8 cellular contexts compared by ENCODE assay signal in the genomic region with DNA sequence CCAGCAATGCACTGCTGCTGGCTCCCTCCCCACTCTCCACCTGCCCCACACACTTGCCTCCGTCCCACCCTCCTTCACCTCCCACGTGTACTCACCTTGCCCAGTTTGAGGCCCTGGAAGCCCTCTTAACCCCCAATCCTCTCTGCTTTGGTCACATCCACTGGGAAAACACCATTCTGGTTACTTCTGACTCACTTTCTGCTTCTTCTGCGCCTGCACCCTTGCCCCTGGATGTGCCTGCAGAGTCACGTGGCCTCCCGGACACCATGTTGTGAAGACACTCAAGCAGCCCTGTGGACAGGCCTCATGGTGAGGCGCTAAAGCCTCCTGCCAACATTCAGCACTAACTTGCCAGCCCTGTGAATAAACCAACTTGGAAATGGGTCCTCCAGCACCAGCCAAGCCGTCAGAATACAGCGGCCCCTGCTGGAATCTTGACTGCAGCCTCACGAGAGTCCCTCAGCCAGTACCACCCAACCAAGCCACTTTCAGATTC. TPM values are rescaled to one million over a fixed set of nuclear protein-coding genes. Genes with fewer than 3 reads are reported as not detected.
DNase-seq lines count a peak whose midpoint lies in the region; ATAC-seq and TF ChIP-seq lines count a peak whose summit lies in the region.
"Had no signal": no experiment of that assay in that cellular context is flagged by ENCODE, and none has a peak within 500 bp of the region (broad histone marks: within the 10 kb centered on the region; RNA-seq: fewer than 3 reads in every experiment).

No MANE protein-coding gene starts in this region.

- H3K9me3 Mint-ChIP-seq in endodermal cell, result no peaks in the 10 kb centered on the region
- no peaks in the 10 kb centered on the region for H3K9me3 Mint-ChIP-seq in naive thymus-derived CD4-positive, alpha-beta T cell
- H3K9me3 Mint-ChIP-seq: activated naive CD4-positive, alpha-beta T cell treated with anti-CD3 and anti-CD28 coated beads, Interleukin-2, amount 50 U/mL, for 72 hours had no signal

- H3K4me1 Mint-ChIP-seq in endodermal cell, result no peaks in the 10 kb centered on the region
- peaks cover 0 to 18% (median 0%) of the 10 kb centered on the region in 7 donors for H3K4me1 Mint-ChIP-seq in naive thymus-derived CD4-positive, alpha-beta T cell

- H2AFZ ChIP-seq in Loucy (ENCODE audit: low read length), result no peak overlapping the region

- H3K4me2 ChIP-seq in Loucy (ENCODE audit: low read depth, low read length, poor library complexity, severe bottlenecking), result no peak overlapping the region

- no peaks in the 10 kb centered on the region for H3F3A ChIP-seq in Loucy (ENCODE audit: low read depth)

- H3K4me3 ChIP-seq in AG04450 (ENCODE audit: low read depth, low read length) (no peak overlapping the region), Loucy (ENCODE audit: low read length, poor library complexity, severe bottlenecking) (no peak overlapping the region), endodermal cell (ENCODE audit: low read length) (no peak overlapping the region)
- H3K4me3 ChIP-seq in naive thymus-derived CD4-positive, alpha-beta T cell (ENCODE audit: low read length), result no peak overlapping the region

- H3K9ac ChIP-seq in Loucy (ENCODE audit: low read depth, low read length, poor library complexity, severe bottlenecking), result no peak overlapping the region
- H3K9ac ChIP-seq in endodermal cell (ENCODE audit: extremely low read depth, low read length, poor library complexity, severe bottlenecking), result no peak overlapping the region

- 52 to 75% methylated on average over 4 to 9 of the region's 9 CpGs for WGBS in endodermal cell (ENCODE audit: insufficient coverage in 1 of 2, insufficient read length in 1 of 2), 2 experiments

- H3K27me3 Mint-ChIP-seq in endodermal cell (ENCODE audit: insufficient read depth), result peaks cover 4% of the 10 kb centered on the region
- H3K27me3 Mint-ChIP-seq in naive thymus-derived CD4-positive, alpha-beta T cell, result no peaks in the 10 kb centered on the region

- intact Hi-C loops in naive thymus-derived CD4-positive, alpha-beta T cell (cut with micrococcal nuclease), result loop anchor here in 1 of 2 donors (1.0 kb wide), 1 partner anchor 48 kb away; no protein-coding TSS in a partner anchor

- H3K36me3 Mint-ChIP-seq in endodermal cell (ENCODE audit: low read depth), result no peaks in the 10 kb centered on the region
- H3K36me3 Mint-ChIP-seq in naive thymus-derived CD4-positive, alpha-beta T cell, result no peaks in the 10 kb centered on the region
- H3K36me3 Mint-ChIP-seq: activated naive CD4-positive, alpha-beta T cell treated with anti-CD3 and anti-CD28 coated beads, Interleukin-2, amount 50 U/mL, for 72 hours had no signal

- peaks cover 2% of the 10 kb centered on the region for H3K27me3 ChIP-seq in AG04450 (ENCODE audit: control insufficient read depth, insufficient read depth, low read length)
- no peaks in the 10 kb centered on the region for H3K27me3 ChIP-seq in Loucy (ENCODE audit: insufficient read depth, low read length, poor library complexity, severe bottlenecking)
- no peaks in the 10 kb centered on the region for H3K27me3 ChIP-seq in endodermal cell (ENCODE audit: control insufficient read depth, insufficient read depth, low read length, poor library complexity, severe bottlenecking)
- no peaks in the 10 kb centered on the region for H3K27me3 ChIP-seq in naive thymus-derived CD4-positive, alpha-beta T cell (ENCODE audit: control insufficient read depth in 2 of 2, insufficient read depth in 2 of 2, low read length in 2 of 2)

- CTCF ChIA-PET in AG04450 (lab: Charles Lee), result no interaction called here
- CTCF ChIA-PET in naive thymus-derived CD4-positive, alpha-beta T cell (lab: Charles Lee), result no interaction called here

- TF ChIP-seq CTCF in AG04450 (IDR thresholded peaks at IDR 0.05; ENCODE audit: low read depth, low read length), result peak; percentile 34
- peak; percentile 45 for TF ChIP-seq CTCF in Loucy (conservative IDR thresholded peaks at IDR 0.05; ENCODE audit: low read length)
- peak; percentile 75 for TF ChIP-seq CTCF in endodermal cell (conservative IDR thresholded peaks at IDR 0.05)

- H3K9me2 ChIP-seq in Loucy (replicated peaks; ENCODE audit: low read depth, low read length), result no peaks in the 10 kb centered on the region

- no peaks in the 10 kb centered on the region for H3K79me2 ChIP-seq in Loucy (ENCODE audit: insufficient read depth, low read length)

- H3K36me3 ChIP-seq in Loucy (ENCODE audit: insufficient read depth, low read length) (no peaks in the 10 kb centered on the region), endodermal cell (ENCODE audit: control insufficient read depth, insufficient read depth, low read length) (no peaks in the 10 kb centered on the region)
- H3K36me3 ChIP-seq in naive thymus-derived CD4-positive, alpha-beta T cell (ENCODE audit: control insufficient read depth in 2 of 3, insufficient read depth in 3 of 3, low read length in 3 of 3), result no peaks in the 10 kb centered on the region

- no peaks in the 10 kb centered on the region for H4K20me1 ChIP-seq in Loucy (ENCODE audit: insufficient read depth, low read length, poor library complexity, severe bottlenecking)

- H3K27ac Mint-ChIP-seq in endodermal cell, result peak overlapping the region; percentile 10
- H3K27ac Mint-ChIP-seq in naive thymus-derived CD4-positive, alpha-beta T cell, result peak overlapping the region in 1 of 9 donors; percentile 25
- H3K27ac Mint-ChIP-seq: activated naive CD4-positive, alpha-beta T cell treated with anti-CD3 and anti-CD28 coated beads, Interleukin-2, amount 50 U/mL, for 72 hours had no signal

- POLR2A ChIA-PET in AG04450 (lab: Yijun Ruan, JAX), result no interaction called here
- POLR2A ChIA-PET in naive thymus-derived CD4-positive, alpha-beta T cell (lab: Charles Lee), result no interaction called here

- no peak for DNase-seq in AG04450 (ENCODE audit: low read depth, low spot score)
- DNase-seq in endodermal cell, result peak; percentile 87
- no peak for DNase-seq in nucleus accumbens (lab: John Stamatoyannopoulos, UW)
- DNase-seq in naive thymus-derived CD4-positive, alpha-beta T cell, result no peak
- DNase-seq: KG1 had no signal

- no peak overlapping the region for H3K4me3 Mint-ChIP-seq in endodermal cell
- no peak overlapping the region for H3K4me3 Mint-ChIP-seq in naive thymus-derived CD4-positive, alpha-beta T cell

- H3K4me1 ChIP-seq in Loucy (ENCODE audit: insufficient read depth, low read length, poor library complexity, severe bottlenecking) (no peaks in the 10 kb centered on the region), endodermal cell (ENCODE audit: control insufficient read depth, insufficient read depth, low read length) (no peaks in the 10 kb centered on the region)
- H3K4me1 ChIP-seq in naive thymus-derived CD4-positive, alpha-beta T cell (ENCODE audit: control insufficient read depth in 2 of 2, insufficient read depth in 2 of 2, low read length in 2 of 2), result no peaks in the 10 kb centered on the region

- ATAC-seq in HG03280 (IDR thresholded peaks at IDR 0.05; ENCODE audit: unreplicated experiment), result no peak
- ATAC-seq in naive thymus-derived CD4-positive, alpha-beta T cell, result no peak

- H3K27ac ChIP-seq in AG04450 (ENCODE audit: low read depth, low read length) (no peak overlapping the region), endodermal cell (ENCODE audit: low read depth, low read length) (no peak overlapping the region)
- H3K27ac ChIP-seq in naive thymus-derived CD4-positive, alpha-beta T cell (ENCODE audit: low read depth, low read length), result no peak overlapping the region

- no peaks in the 10 kb centered on the region; the same call in 1 of the 2 replicates for H3K9me3 ChIP-seq in AG04450 (ENCODE audit: control insufficient read depth, insufficient read depth, low read length)
- H3K9me3 ChIP-seq in Loucy (ENCODE audit: insufficient read depth, low read depth, low read length), result no peaks in the 10 kb centered on the region
- H3K9me3 ChIP-seq in endodermal cell (ENCODE audit: control insufficient read depth, low read length), result no peaks in the 10 kb centered on the region
- H3K9me3 ChIP-seq in naive thymus-derived CD4-positive, alpha-beta T cell (ENCODE audit: control insufficient read depth in 2 of 3, low read length in 3 of 3), result no peaks in the 10 kb centered on the region

RNA-seq across cellular contexts. Expression of gene NAALADL1, which starts 2.6 kb away (rescaled TPM):
- polyA plus RNA-seq in AG04450 (2011; rRNA removed), result 9.4 and 12.0 TPM in 2 replicates
- 3.6 and 7.7 TPM in 2 replicates for polyA minus RNA-seq in AG04450 (2011; rRNA and poly(A)+ RNA removed)
- 1 to 10 TPM; 2.2 to 4.5 TPM for total RNA-seq in endodermal cell
- 1.4 TPM for polyA plus RNA-seq in endodermal cell (2013, experiment 1 of 2)
- 0.75 TPM for polyA plus RNA-seq in endodermal cell (2013, experiment 2 of 2)
- total RNA-seq in naive thymus-derived CD4-positive, alpha-beta T cell, result 10 to 100 TPM; 12.2 to 23.4 (median 18.8) TPM
- polyA plus RNA-seq in naive thymus-derived CD4-positive, alpha-beta T cell, result 10 to 100 TPM; 18.6 to 25.3 TPM

RNA-seq across cellular contexts. Expression of gene SAC3D1, which starts 20.0 kb away (rescaled TPM):
- polyA plus RNA-seq in AG04450 (2011; rRNA removed), result 4.5 and 5.3 TPM in 2 replicates
- polyA minus RNA-seq in AG04450 (2011; rRNA and poly(A)+ RNA removed), result 2.3 and 3.3 TPM in 2 replicates
- total RNA-seq in endodermal cell, result 10 to 100 TPM; 11.4 to 12.0 TPM
- 20.5 TPM for polyA plus RNA-seq in endodermal cell (2013, experiment 1 of 2)
- polyA plus RNA-seq in endodermal cell (2013, experiment 2 of 2), result 19.5 TPM
- 10 to 100 TPM in 1 of 5 experiments, 1 to 10 TPM in 4; 2.7 to 18.2 (median 8.6) TPM for total RNA-seq in naive thymus-derived CD4-positive, alpha-beta T cell
- polyA plus RNA-seq in naive thymus-derived CD4-positive, alpha-beta T cell, result 10 to 100 TPM; 11.5 to 17.2 TPM

RNA-seq across cellular contexts. Expression of gene CDCA5, which starts 22.9 kb away (rescaled TPM):
- 4.2 and 5.2 TPM in 2 replicates for polyA plus RNA-seq in AG04450 (2011; rRNA removed)
- polyA minus RNA-seq in AG04450 (2011; rRNA and poly(A)+ RNA removed), result 3.2 and 4.9 TPM in 2 replicates
- total RNA-seq in endodermal cell, result 10 to 100 TPM; 48.1 to 82.6 TPM
- 52.0 TPM for polyA plus RNA-seq in endodermal cell (2013, experiment 1 of 2)
- polyA plus RNA-seq in endodermal cell (2013, experiment 2 of 2), result 46.1 TPM
- 10 to 100 TPM in 1 of 5 experiments, 1 to 10 TPM in 1, under 1 TPM in 3; 0.56 to 68.1 (median 0.81) TPM for total RNA-seq in naive thymus-derived CD4-positive, alpha-beta T cell
- polyA plus RNA-seq in naive thymus-derived CD4-positive, alpha-beta T cell, result under 1 TPM; 0.31 to 0.47 TPM

RNA-seq across cellular contexts. Expression of gene ZFPL1, which starts 23.1 kb away (rescaled TPM):
- 30.9 and 39.1 TPM in 2 replicates for polyA plus RNA-seq in AG04450 (2011; rRNA removed)
- 39.5 and 52.6 TPM in 2 replicates for polyA minus RNA-seq in AG04450 (2011; rRNA and poly(A)+ RNA removed)
- total RNA-seq in endodermal cell, result 10 to 100 TPM; 35.7 to 46.6 TPM
- polyA plus RNA-seq in endodermal cell (2013, experiment 1 of 2), result 50.1 TPM
- 41.9 TPM for polyA plus RNA-seq in endodermal cell (2013, experiment 2 of 2)
- total RNA-seq in naive thymus-derived CD4-positive, alpha-beta T cell, result 10 to 100 TPM; 29.9 to 53.0 (median 49.3) TPM
- polyA plus RNA-seq in naive thymus-derived CD4-positive, alpha-beta T cell, result 10 to 100 TPM; 24.2 to 30.9 TPM

RNA-seq across cellular contexts. Expression of gene SNX15, which starts 33.7 kb away (rescaled TPM):
- 8.0 and 10.5 TPM in 2 replicates for polyA plus RNA-seq in AG04450 (2011; rRNA removed)
- polyA minus RNA-seq in AG04450 (2011; rRNA and poly(A)+ RNA removed), result 1.3 and 3.6 TPM in 2 replicates
- 10 to 100 TPM; 14.2 to 16.4 TPM for total RNA-seq in endodermal cell
- polyA plus RNA-seq in endodermal cell (2013, experiment 1 of 2), result 20.9 TPM
- polyA plus RNA-seq in endodermal cell (2013, experiment 2 of 2), result 19.8 TPM
- 10 to 100 TPM; 13.1 to 29.0 (median 21.7) TPM for total RNA-seq in naive thymus-derived CD4-positive, alpha-beta T cell
- 10 to 100 TPM; 13.7 to 15.7 TPM for polyA plus RNA-seq in naive thymus-derived CD4-positive, alpha-beta T cell
